Comparison of ENCODE assay signal across 23 cellular contexts in genomic region chr2:54513364-54513715, GRCh38.
"Had no signal": no experiment of that assay in that cellular context is flagged by ENCODE, and none has a peak within 500 bp of the region (broad histone marks: within the 10 kb centered on the region; RNA-seq: fewer than 3 reads in every experiment).

No MANE protein-coding gene starts in this region.

- H3K4me1 ChIP-seq: foreskin keratinocyte had no signal

- H3K27ac Mint-ChIP-seq: activated naive CD4-positive, alpha-beta T cell treated with anti-CD3 and anti-CD28 coated beads, Interleukin-2, amount 50 U/mL, for 72 hours; activated T-cell treated with anti-CD3 and anti-CD28 coated beads, Interleukin-2, amount 50 U/mL, for 72 hours; immature natural killer cell; natural killer cell had no signal

- DNase-seq: activated CD4-positive, alpha-beta T cell treated with anti-CD3 and anti-CD28 coated beads for 4 hours; activated CD4-positive, alpha-beta T cell treated with anti-CD3 and anti-CD28 coated beads, Interleukin-2, amount 50 U/mL, for 4 hours; activated naive CD4-positive, alpha-beta T cell; activated T-cell treated with anti-CD3 and anti-CD28 coated beads for 4 hours; activated T-cell treated with anti-CD3 and anti-CD28 coated beads, Interleukin-2, amount 50 U/mL, for 72 hours; anterior cingulate cortex; effector memory CD4-positive, alpha-beta T cell; erythroblast; foreskin keratinocyte; heart left ventricle; hypothalamus; immature natural killer cell; left lung; mesendoderm; natural killer cell; right lobe of liver; stimulated activated CD4-positive, alpha-beta T cell treated with anti-CD3 and anti-CD28 coated beads, Interleukin-12 subunit alpha, Interleukin-12 subunit beta, amount 100 ng/mL, for 4 hours; stimulated activated CD4-positive, alpha-beta T cell treated with anti-CD3 and anti-CD28 coated beads, Interleukin-4, amount 100 ng/mL, for 1 hour; stimulated activated naive CD8-positive, alpha-beta T cell treated with anti-CD3 and anti-CD28 coated beads, Interleukin-15, Interleukin-2, amounts not matched to agents 100 U/mL and 50 U/mL, for 24 hours; trophoblast cell had no signal

- H3K27me3 ChIP-seq: foreskin keratinocyte, heart left ventricle, left lung, right lobe of liver had no signal

- H3K4me1 Mint-ChIP-seq: immature natural killer cell, natural killer cell had no signal

- H3K36me3 ChIP-seq: left lung, right lobe of liver, thoracic aorta had no signal

- H3K27ac ChIP-seq: foreskin keratinocyte, right lobe of liver, thoracic aorta had no signal

- ATAC-seq: activated naive CD4-positive, alpha-beta T cell treated with anti-CD3 and anti-CD28 coated beads, Interleukin-2, amount 50 U/mL, for 72 hours; activated T-cell treated with anti-CD3 and anti-CD28 coated beads, Interleukin-2, amount 50 U/mL, for 72 hours; foreskin keratinocyte; left lung; natural killer cell; stimulated activated naive CD8-positive, alpha-beta T cell treated with anti-CD3 and anti-CD28 coated beads, Interleukin-15, Interleukin-2, amounts not matched to agents 100 U/mL and 50 U/mL, for 24 hours had no signal

- H3K9me3 ChIP-seq: heart left ventricle, left lung, right lobe of liver, thoracic aorta had no signal

- H3K9me3 Mint-ChIP-seq: activated naive CD4-positive, alpha-beta T cell treated with anti-CD3 and anti-CD28 coated beads, Interleukin-2, amount 50 U/mL, for 72 hours; activated T-cell treated with anti-CD3 and anti-CD28 coated beads, Interleukin-2, amount 50 U/mL, for 72 hours; immature natural killer cell; natural killer cell had no signal

- H3K4me3 Mint-ChIP-seq: activated T-cell treated with anti-CD3 and anti-CD28 coated beads, Interleukin-2, amount 50 U/mL, for 72 hours; immature natural killer cell; natural killer cell had no signal

- H3K4me3 ChIP-seq: heart left ventricle, left lung, lung, right lobe of liver, thoracic aorta had no signal

- H3K36me3 Mint-ChIP-seq: activated naive CD4-positive, alpha-beta T cell treated with anti-CD3 and anti-CD28 coated beads, Interleukin-2, amount 50 U/mL, for 72 hours; immature natural killer cell; natural killer cell had no signal
